8 cellular contexts compared by ENCODE assay signal in the genomic region with DNA sequence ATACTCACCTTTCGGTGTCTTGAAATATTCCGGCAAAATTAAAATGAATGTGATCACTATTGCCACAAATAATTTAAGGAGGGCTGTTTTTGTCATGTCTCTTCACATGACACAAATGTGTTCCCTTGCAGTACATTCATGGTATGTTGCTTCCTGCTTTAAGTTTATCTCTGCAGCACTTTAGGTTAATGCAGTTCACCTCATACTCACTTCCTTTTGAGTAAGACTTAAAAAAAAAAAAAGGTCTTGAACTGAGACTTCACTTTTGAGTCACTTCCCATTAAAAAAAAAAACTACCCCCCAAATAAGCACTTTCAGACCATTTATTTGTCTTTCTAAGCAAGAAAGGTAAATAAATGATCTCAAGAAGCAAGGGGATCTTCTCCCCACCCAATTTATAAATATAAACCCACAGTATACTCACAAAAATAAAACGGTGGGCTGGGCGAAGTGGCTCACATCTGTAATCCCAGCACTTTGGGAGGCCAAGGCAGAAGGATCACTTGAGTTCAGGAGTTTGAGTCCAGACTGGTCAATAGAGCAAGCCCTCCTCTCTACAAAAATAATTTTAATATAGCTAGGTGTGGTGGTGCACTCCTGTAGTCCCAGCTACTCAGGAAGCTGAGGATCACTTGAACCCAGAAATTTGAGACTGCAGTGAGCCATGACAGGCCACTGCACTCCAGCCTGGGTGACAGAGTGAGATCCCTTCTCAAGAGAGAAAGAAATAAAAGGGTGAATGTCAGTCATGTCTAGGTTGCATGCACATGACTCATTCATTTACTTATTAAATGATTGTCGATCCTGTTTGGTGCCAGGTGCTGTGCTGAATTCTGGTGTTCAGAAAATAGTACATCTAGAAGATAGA. TPM values are rescaled to one million over a fixed set of nuclear protein-coding genes. Genes with fewer than 3 reads are reported as not detected.
DNase-seq lines count a peak whose midpoint lies in the region; ATAC-seq and TF ChIP-seq lines count a peak whose summit lies in the region.

A gene with protein sequence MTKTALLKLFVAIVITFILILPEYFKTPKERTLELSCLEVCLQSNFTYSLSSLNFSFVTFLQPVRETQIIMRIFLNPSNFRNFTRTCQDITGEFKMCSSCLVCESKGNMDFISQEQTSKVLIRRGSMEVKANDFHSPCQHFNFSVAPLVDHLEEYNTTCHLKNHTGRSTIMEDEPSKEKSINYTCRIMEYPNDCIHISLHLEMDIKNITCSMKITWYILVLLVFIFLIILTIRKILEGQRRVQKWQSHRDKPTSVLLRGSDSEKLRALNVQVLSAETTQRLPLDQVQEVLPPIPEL (minus strand): TSS at position 192 of the 868 bp plus-strand sequence. CDS start 96 bp downstream, at position 96.

- no peaks in the 10 kb centered on the region for H3K79me2 ChIP-seq in trophoblast cell (ENCODE audit: control insufficient read depth, insufficient read depth, low read length, poor library complexity)

- no peak within 1 kb of the TSS for H2BK5ac ChIP-seq in trophoblast cell (ENCODE audit: low read depth, low read length, poor library complexity)

- H2BK12ac ChIP-seq in trophoblast cell (ENCODE audit: low read length): no peak within 1 kb of the TSS

- no peaks in the 10 kb centered on the region for H3K79me1 ChIP-seq in trophoblast cell (ENCODE audit: low read length)

- peak; percentile 82 for ATAC-seq in HG02610 (IDR thresholded peaks at IDR 0.05; ENCODE audit: unreplicated experiment)

- peak within 1 kb of the TSS; percentile 89 for H3K27ac Mint-ChIP-seq in activated naive CD8-positive, alpha-beta T cell treated with anti-CD3 and anti-CD28 coated beads for 36 hours

- H3K14ac ChIP-seq in trophoblast cell (ENCODE audit: low read length): no peak within 1 kb of the TSS

- H3K9ac ChIP-seq in trophoblast cell (ENCODE audit: low read length): no peak within 1 kb of the TSS

- H4K8ac ChIP-seq in trophoblast cell (ENCODE audit: low read depth, low read length): no peak within 1 kb of the TSS

- no peak within 1 kb of the TSS for H3K4me2 ChIP-seq in trophoblast cell (ENCODE audit: low read length)

- no peak within 1 kb of the TSS for H3K23ac ChIP-seq in trophoblast cell (ENCODE audit: low read length)

- H4K91ac ChIP-seq in trophoblast cell (ENCODE audit: low read depth, low read length): no peak within 1 kb of the TSS

- H3K18ac ChIP-seq in trophoblast cell (ENCODE audit: low read length): no peak within 1 kb of the TSS

- H3K36me3 ChIP-seq in neutrophil (no peaks in the 10 kb centered on the region), trophoblast cell (ENCODE audit: control insufficient read depth in 1 of 2, insufficient read depth in 2 of 2, low read length in 2 of 2) (no peaks in the 10 kb centered on the region), thyroid gland (no peaks in the 10 kb centered on the region)

- TF ChIP-seq POLR2A in GM18526 (IDR thresholded peaks at IDR 0.05; ENCODE audit: extremely low read depth, insufficient read length) (peak; percentile 49), thyroid gland (IDR thresholded peaks at IDR 0.05) (no peak)

- H3K9me3 Mint-ChIP-seq in activated naive CD8-positive, alpha-beta T cell treated with anti-CD3 and anti-CD28 coated beads for 36 hours: no peaks in the 10 kb centered on the region

- H4K12ac ChIP-seq in trophoblast cell (ENCODE audit: low read depth, low read length): no peak within 1 kb of the TSS

- no peak within 1 kb of the TSS for H2BK120ac ChIP-seq in trophoblast cell (ENCODE audit: insufficient read depth, low read length, poor library complexity)

- peaks cover 44% of the 10 kb centered on the region for H3K4me1 Mint-ChIP-seq in activated naive CD8-positive, alpha-beta T cell treated with anti-CD3 and anti-CD28 coated beads for 36 hours

- no CpG with 5 or more reads among the region's 5 CpGs for WGBS in trophoblast cell (ENCODE audit: extremely low coverage, insufficient coverage, insufficient read length)
- 82 to 88% methylated on average over 5 of the region's 5 CpGs for WGBS in thyroid gland, 2 donors

- H3K27ac ChIP-seq in neutrophil (peak within 1 kb of the TSS; percentile 84), trophoblast cell (ENCODE audit: low read depth, low read length) (no peak within 1 kb of the TSS), thyroid gland (no peak within 1 kb of the TSS)

- H3K4me3 Mint-ChIP-seq in activated naive CD8-positive, alpha-beta T cell treated with anti-CD3 and anti-CD28 coated beads for 36 hours: peak within 1 kb of the TSS; percentile 80

- H3K36me3 Mint-ChIP-seq in activated naive CD8-positive, alpha-beta T cell treated with anti-CD3 and anti-CD28 coated beads for 36 hours: peaks cover 3% of the 10 kb centered on the region

- H3K9me3 ChIP-seq in neutrophil: no peaks in the 10 kb centered on the region
- H3K9me3 ChIP-seq in trophoblast cell (ENCODE audit: insufficient read depth, low read depth, low read length): no peaks in the 10 kb centered on the region
- no peaks in the 10 kb centered on the region for H3K9me3 ChIP-seq in thyroid gland

- no peak within 1 kb of the TSS for H2AFZ ChIP-seq in trophoblast cell (ENCODE audit: insufficient read depth, low read length, poor library complexity)

- H3K4me1 ChIP-seq in neutrophil (ENCODE audit: control insufficient read depth in 1 of 2, insufficient read depth in 1 of 2, low read depth in 1 of 2, low read length in 1 of 2): peaks cover 34 to 46% of the 10 kb centered on the region in 2 experiments
- peaks cover 3% of the 10 kb centered on the region in 2 experiments for H3K4me1 ChIP-seq in trophoblast cell (ENCODE audit: control insufficient read depth in 1 of 2, insufficient read depth in 2 of 2, low read length in 2 of 2)
- H3K4me1 ChIP-seq in thyroid gland: no peaks in the 10 kb centered on the region

- H3K4me3 ChIP-seq in neutrophil (ENCODE audit: low read depth in 1 of 2, low read length in 1 of 2): peak within 1 kb of the TSS; percentile 24 to 25
- H3K4me3 ChIP-seq in trophoblast cell (ENCODE audit: low read depth, low read length): no peak within 1 kb of the TSS
- H3K4me3 ChIP-seq in thyroid gland (replicated peaks in 1 of 3): no peak within 1 kb of the TSS

- intact Hi-C loops in thyroid gland (cut with DNase I): no loop called here

- no peak within 1 kb of the TSS for H2AK5ac ChIP-seq in trophoblast cell (ENCODE audit: low read length)

- H3K27me3 Mint-ChIP-seq in activated naive CD8-positive, alpha-beta T cell treated with anti-CD3 and anti-CD28 coated beads for 36 hours: no peaks in the 10 kb centered on the region

- TF ChIP-seq CTCF in neutrophil (IDR thresholded peaks at IDR 0.05): no peak
- TF ChIP-seq CTCF in thyroid gland (IDR thresholded peaks at IDR 0.05): no peak

- DNase-seq in NAMALWA (ENCODE audit: low spot score) (peak; percentile 92), trophoblast cell (no peak), NCI-H774 (lab: John Stamatoyannopoulos, UW) (no peak), thyroid gland (no peak)
- peak; percentile 24 for DNase-seq in activated naive CD8-positive, alpha-beta T cell treated with anti-CD3 and anti-CD28 coated beads for 36 hours

- H3K27me3 ChIP-seq in neutrophil (no peaks in the 10 kb centered on the region), trophoblast cell (ENCODE audit: insufficient read depth, low read length) (no peaks in the 10 kb centered on the region), thyroid gland (no peaks in the 10 kb centered on the region)

- no peak within 1 kb of the TSS for H3K4ac ChIP-seq in trophoblast cell (ENCODE audit: low read depth, low read length)

RNA-seq across cellular contexts. Expression of the gene that starts here (rescaled TPM):
- total RNA-seq in activated naive CD8-positive, alpha-beta T cell treated with anti-CD3 and anti-CD28 coated beads for 36 hours: 10 to 100 TPM; 11.3 to 11.7 TPM
- not detected in 2 replicates for polyA plus RNA-seq in trophoblast cell (2013)
- under 1 TPM in 1 of 4 donors, not detected in 3; 0.33 TPM for total RNA-seq in thyroid gland

Comparison
In these comparisons a context has a peak if more than half of its experiments do, and no peak if none do; other contexts are left out.
1. RNA of the gene that starts here (total RNA-seq): 11.3 to 11.7 TPM in activated naive CD8-positive, alpha-beta T cell treated with anti-CD3 and anti-CD28 coated beads for 36 hours; 0.33 TPM in thyroid gland; every median in the first group is over 4 times any median in the second.
2. DNase-seq: peak in NAMALWA (single experiment) and activated naive CD8-positive, alpha-beta T cell treated with anti-CD3 and anti-CD28 coated beads for 36 hours (single experiment); none in trophoblast cell (0 of 2), NCI-H774 (single experiment) and thyroid gland (0 of 2).
3. H3K4me3 ChIP-seq: peak in neutrophil (2 of 2); none in trophoblast cell (single experiment) and thyroid gland (0 of 3).